15 cellular contexts compared by ENCODE assay signal in genomic region chr1:201422436-201423030, GRCh38. TPM values are rescaled to one million over a fixed set of nuclear protein-coding genes. Genes with fewer than 3 reads are reported as not detected.
"Had no signal": no experiment of that assay in that cellular context is flagged by ENCODE, and none has a peak within 500 bp of the region (broad histone marks: within the 10 kb centered on the region; RNA-seq: fewer than 3 reads in every experiment).

No MANE protein-coding gene starts in this region.

- H3K36me3 ChIP-seq: esophagus squamous epithelium, thoracic aorta had no signal

- H3K4me3 ChIP-seq: esophagus squamous epithelium, thoracic aorta had no signal

- DNase-seq: activated CD4-positive, alpha-beta memory T cell treated with anti-CD3 and anti-CD28 coated beads, Interleukin-2, amount 10 ng/mL, durations not matched to agents 7 days and 5 days; activated CD4-positive, alpha-beta T cell treated with anti-CD3 and anti-CD28 coated beads for 4 hours; activated T-cell treated with anti-CD3 and anti-CD28 coated beads, Interleukin-2, amount 50 U/mL, for 24 hours; cortex of kidney; effector CD4-positive, alpha-beta T cell; esophagus squamous epithelium; kidney glomerular epithelial cell; mesendoderm; nephron progenitor cell; stimulated activated CD4-positive, alpha-beta T cell treated with anti-CD3 and anti-CD28 coated beads, Interleukin-12 subunit alpha, Interleukin-12 subunit beta, amount 100 ng/mL, for 4 hours; stimulated activated CD4-positive, alpha-beta T cell treated with anti-CD3 and anti-CD28 coated beads, Interleukin-2, amount 100 ng/mL, for 24 hours had no signal

- H3K27ac ChIP-seq: esophagus squamous epithelium, thoracic aorta had no signal

- H3K27me3 ChIP-seq: esophagus squamous epithelium had no signal

- H3K9me3 ChIP-seq: esophagus squamous epithelium, thoracic aorta had no signal

RNA-seq across cellular contexts. Expression of gene TNNI1, which starts 1.0 kb away (rescaled TPM):
- total RNA-seq: activated CD4-positive, alpha-beta memory T cell treated with anti-CD3 and anti-CD28 coated beads, Interleukin-2, amount 10 ng/mL, durations not matched to agents 7 days and 5 days; activated naive CD4-positive, alpha-beta T cell treated with anti-CD3 and anti-CD28 coated beads, Interleukin-2, amount 50 U/mL, for 72 hours; esophagus squamous epithelium; lower leg skin had no signal

RNA-seq across cellular contexts. Expression of gene LAD1, which starts 23.4 kb away (rescaled TPM):
- total RNA-seq: activated CD4-positive, alpha-beta memory T cell treated with anti-CD3 and anti-CD28 coated beads, Interleukin-2, amount 10 ng/mL, durations not matched to agents 7 days and 5 days; activated naive CD4-positive, alpha-beta T cell treated with anti-CD3 and anti-CD28 coated beads, Interleukin-2, amount 50 U/mL, for 72 hours; fibroblast of villous mesenchyme had no signal

RNA-seq across cellular contexts. Expression of gene TNNT2, which starts 45.1 kb away (rescaled TPM):
- total RNA-seq: activated CD4-positive, alpha-beta memory T cell treated with anti-CD3 and anti-CD28 coated beads, Interleukin-2, amount 10 ng/mL, durations not matched to agents 7 days and 5 days; activated naive CD4-positive, alpha-beta T cell treated with anti-CD3 and anti-CD28 coated beads, Interleukin-2, amount 50 U/mL, for 72 hours had no signal
